1 cellular context compared by ENCODE assay signal in genomic region chr1:37809942-37810341, GRCh38.
TF ChIP-seq lines count a peak whose summit lies in the region.

No MANE protein-coding gene starts in this region.

TF ChIP-seq in A549, 52 proteins besides CTCF, POLR2A, EP300 and RAD21:
- TF ChIP-seq HOXA7 (CRISPR knock-in tag; IDR thresholded peaks at IDR 0.05) (no peak), POLR2AphosphoS2 (conservative IDR thresholded peaks at IDR 0.05; ENCODE audit: low read length) (no peak), MAZ (IDR thresholded peaks at IDR 0.05; ENCODE audit: borderline replicate concordance, low read depth, low read length) (no peak), NFE2L2 (conservative IDR thresholded peaks at IDR 0.05; ENCODE audit: low read length) (no peak), EHMT2 (IDR thresholded peaks at IDR 0.05; ENCODE audit: low read depth) (no peak), ZNF302 (CRISPR knock-in tag; IDR thresholded peaks at IDR 0.05) (no peak), HDAC2 (IDR thresholded peaks at IDR 0.05) (no peak), HOXB5 (CRISPR knock-in tag; IDR thresholded peaks at IDR 0.05) (no peak), FOSL2 (IDR thresholded peaks at IDR 0.05) (no peak), FOSL2 (CRISPR knock-in tag; IDR thresholded peaks at IDR 0.05) (no peak)
